20 cellular contexts compared by ENCODE assay signal in the genomic region with DNA sequence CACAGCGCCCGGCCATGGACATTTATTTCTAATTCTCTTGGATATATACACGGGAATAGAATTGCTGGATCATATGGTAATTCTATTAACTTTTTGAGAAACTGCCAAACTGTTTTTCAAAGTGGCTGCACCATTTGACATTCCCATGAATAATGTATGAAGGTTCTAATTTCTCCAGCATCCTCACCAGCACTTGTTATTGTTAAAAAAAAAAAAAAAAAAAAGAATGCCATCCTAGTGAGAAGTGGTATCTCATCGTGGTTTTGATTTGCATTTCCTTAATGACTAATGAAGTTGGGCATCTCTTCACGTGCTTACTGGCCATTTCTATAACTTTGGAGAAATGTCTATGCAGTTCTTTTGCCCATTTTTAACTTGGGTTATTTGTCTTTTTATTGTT. TPM values are rescaled to one million over a fixed set of nuclear protein-coding genes. Genes with fewer than 3 reads are reported as not detected.
A peak's percentile ranks its signal among the peaks of the same experiment; 100 is the strongest.
DNase-seq lines count a peak whose midpoint lies in the region; ATAC-seq and TF ChIP-seq lines count a peak whose summit lies in the region.
"Had no signal": no experiment of that assay in that cellular context is flagged by ENCODE, and none has a peak within 500 bp of the region (broad histone marks: within the 10 kb centered on the region; RNA-seq: fewer than 3 reads in every experiment).

No MANE protein-coding gene starts in this region.

- no peak overlapping the region for H3K27ac ChIP-seq in heart left ventricle
- H3K27ac ChIP-seq: 22Rv1; A549; BLaER1 treated with 17β-estradiol and CSF1 and Interleukin-3, amounts not matched to agents 10 nM and 100 nM; C4-2B had no signal

- TF ChIP-seq POLR2A in heart left ventricle (IDR thresholded peaks at IDR 0.05): no peak

- no peaks in the 10 kb centered on the region for H3K27me3 ChIP-seq in heart left ventricle
- H3K27me3 ChIP-seq: BLaER1 treated with 17β-estradiol and CSF1 and Interleukin-3, amounts not matched to agents 10 nM and 100 nM had no signal

- 84 to 88% (median 88%) methylated on average over 5 of the region's 5 CpGs for WGBS in heart left ventricle, 4 donors

- DNase-seq in EH (ENCODE audit: low read depth): peak; percentile 21
- peak; percentile 28 for DNase-seq in ELR (ENCODE audit: low read depth)
- DNase-seq in M059J (ENCODE audit: low read depth): peak; percentile 17
- peak; percentile 24 for DNase-seq in kidney tubule cell (ENCODE audit: low spot score)
- no peak for DNase-seq in heart left ventricle
- DNase-seq in DMS153 (lab: John Stamatoyannopoulos, UW): no peak
- DNase-seq: AML-193; Caco-2; Calu3; CD4-positive, alpha-beta T cell; CD8-positive, alpha-beta T cell; DMS53; DMS79; DND-41; GF-D8 had no signal

- ATAC-seq in GM21528 (IDR thresholded peaks at IDR 0.05; ENCODE audit: low FRiP score, unreplicated experiment) (no peak), heart left ventricle (no peak)
- ATAC-seq: A549; CD8-positive, alpha-beta T cell had no signal

- no peak overlapping the region for H3K4me3 ChIP-seq in heart left ventricle
- H3K4me3 ChIP-seq: A549; BLaER1 treated with 17β-estradiol and CSF1 and Interleukin-3, amounts not matched to agents 10 nM and 100 nM had no signal

- H3K36me3 ChIP-seq in heart left ventricle: peaks cover 0 to 13% (median 0%) of the 10 kb centered on the region in 9 donors

- intact Hi-C loops in heart left ventricle (cut with DNase I): no loop called here

- TF ChIP-seq CTCF in heart left ventricle (IDR thresholded peaks at IDR 0.05): no peak

- peaks cover 0 to 7% (median 0%) of the 10 kb centered on the region in 12 donors for H3K9me3 ChIP-seq in heart left ventricle
- H3K9me3 ChIP-seq: A549, Caco-2 had no signal

- no peaks in the 10 kb centered on the region for H3K4me1 ChIP-seq in heart left ventricle
- H3K4me1 ChIP-seq: A549, Caco-2 had no signal

RNA-seq across cellular contexts. Expression of a gene that starts 13.5 kb away (rescaled TPM):
- total RNA-seq in M059J (2014; rRNA removed; shearing (Covaris generic)): 1.9 and 4.9 TPM in 2 replicates
- 1 to 10 TPM; 2.9 to 6.3 (median 4.1) TPM for total RNA-seq in heart left ventricle
- polyA plus RNA-seq in heart left ventricle: 1 to 10 TPM; 1.3 to 2.8 TPM

Comparison
In these comparisons a context has a peak if more than half of its experiments do, and no peak if none do; other contexts are left out.
1. DNase-seq: peak in EH (single experiment), ELR (single experiment), M059J (single experiment) and kidney tubule cell (single experiment); none in heart left ventricle (0 of 5) and DMS153 (single experiment).